ENCODE assay signal across 22 cellular contexts in genomic region chr3:31911643-31912042, GRCh38.
"Had no signal": no experiment of that assay in that cellular context is flagged by ENCODE, and none has a peak within 500 bp of the region (broad histone marks: within the 10 kb centered on the region; RNA-seq: fewer than 3 reads in every experiment).

No MANE protein-coding gene starts in this region.

- H3K4me3 ChIP-seq: adrenal gland, cardiac muscle cell, ovary, psoas muscle, right lobe of liver, testis had no signal

- H3K27me3 ChIP-seq: adrenal gland, ovary, right lobe of liver, testis had no signal

- FAIRE-seq: endothelial cell of umbilical vein, frontal cortex, small intestine had no signal

- H3K4me3 Mint-ChIP-seq: activated T-cell treated with anti-CD3 and anti-CD28 coated beads, Interleukin-2, amount 50 U/mL, for 4 hours; naive thymus-derived CD8-positive, alpha-beta T cell; T-helper 2 cell treated with Interferon-gamma antibody and Interleukin-4, amounts not matched to agents 5 μg/mL and 100 μg/mL, for 36 hours; type B pancreatic cell had no signal

- H3K27me3 Mint-ChIP-seq: naive thymus-derived CD8-positive, alpha-beta T cell; stimulated activated memory B cell treated with anti-CD40 and anti-IgM and Interleukin-4, amounts not matched to agents 10 μg/mL and 1 μg/mL and 100 μg/mL, for 72 hours; type B pancreatic cell had no signal

- H3K27ac ChIP-seq: adrenal gland, cardiac muscle cell, ovary, psoas muscle, right lobe of liver, testis had no signal

- H3K9me3 ChIP-seq: adrenal gland, ovary, psoas muscle, testis had no signal

- H3K4me1 ChIP-seq: psoas muscle, right lobe of liver, testis had no signal

- H3K36me3 ChIP-seq: adrenal gland, cardiac muscle cell, ovary, right lobe of liver had no signal

- H3K27ac Mint-ChIP-seq: naive thymus-derived CD8-positive, alpha-beta T cell; T-helper 2 cell treated with Interferon-gamma antibody and Interleukin-4, amounts not matched to agents 5 μg/mL and 100 μg/mL, for 36 hours had no signal

- DNase-seq: activated CD4-positive, alpha-beta T cell treated with anti-CD3 and anti-CD28 coated beads, Interleukin-2, amount 50 U/mL, for 1 hour; activated CD8-positive, alpha-beta memory T cell treated with anti-CD3 and anti-CD28 coated beads, Interleukin-2, amount 50 U/mL, for 4 hours; activated effector memory CD4-positive, alpha-beta T cell treated with Interleukin-2 at 50 U/mL for 16 hours; activated naive CD4-positive, alpha-beta T cell treated with anti-CD3 and anti-CD28 coated beads, Interleukin-2, amount 50 U/mL, for 16 hours; activated T-cell treated with anti-CD3 and anti-CD28 coated beads, Interleukin-2, amount 50 U/mL, for 4 hours; adrenal gland; dermis blood vessel endothelial cell; effector memory CD4-positive, alpha-beta T cell; head of caudate nucleus; naive thymus-derived CD8-positive, alpha-beta T cell; ovary; psoas muscle; right lobe of liver; small intestine; stimulated activated CD4-positive, alpha-beta T cell treated with anti-CD3 and anti-CD28 coated beads, Interleukin-4, amount 100 ng/mL, for 24 hours; testis had no signal

- H3K36me3 Mint-ChIP-seq: naive thymus-derived CD8-positive, alpha-beta T cell had no signal

- H3K9me3 Mint-ChIP-seq: activated T-cell treated with anti-CD3 and anti-CD28 coated beads, Interleukin-2, amount 50 U/mL, for 4 hours; T-helper 2 cell treated with Interferon-gamma antibody and Interleukin-4, amounts not matched to agents 5 μg/mL and 100 μg/mL, for 36 hours; type B pancreatic cell had no signal
